In genomic region chr20:44399446-44399845, GRCh38 we compare ENCODE assay signal across 2 cellular contexts.
TF ChIP-seq lines count a peak whose summit lies in the region.

No MANE protein-coding gene starts in this region.

TF ChIP-seq in K562, 482 proteins besides CTCF, POLR2A, EP300 and RAD21 (continued from another document):
- no peak for TF ChIP-seq CHD7 (IDR thresholded peaks at IDR 0.05; ENCODE audit: low read depth, low read length)

TF ChIP-seq in liver, 16 proteins besides CTCF, POLR2A, EP300 and RAD21 (continued from another document):
- TF ChIP-seq REST (IDR thresholded peaks at IDR 0.05): no peak
- no peak for TF ChIP-seq RXRA (IDR thresholded peaks at IDR 0.05)
- TF ChIP-seq SP1 (IDR thresholded peaks at IDR 0.05): no peak
- no peak for TF ChIP-seq MAX (IDR thresholded peaks at IDR 0.05)
- no peak for TF ChIP-seq FOXA2 (IDR thresholded peaks at IDR 0.05)
- no peak for TF ChIP-seq TAF1 (conservative IDR thresholded peaks at IDR 0.05)
- no peak for TF ChIP-seq HNF4A (conservative IDR thresholded peaks at IDR 0.05)
- no peak for TF ChIP-seq ZBTB33 (IDR thresholded peaks at IDR 0.05)
- TF ChIP-seq ATF3 (IDR thresholded peaks at IDR 0.05): no peak
- TF ChIP-seq YY1 (IDR thresholded peaks at IDR 0.05): no peak
- TF ChIP-seq NR2F2 (IDR thresholded peaks at IDR 0.05): no peak
- no peak for TF ChIP-seq EGR1 (IDR thresholded peaks at IDR 0.05; ENCODE audit: low read depth in 2 of 2)
- TF ChIP-seq FOXA1 (IDR thresholded peaks at IDR 0.05): no peak
- TF ChIP-seq HNF4G (IDR thresholded peaks at IDR 0.05): no peak
